8 cellular contexts compared by ENCODE assay signal in genomic region chr12:94427520-94428381, GRCh38. TPM values are rescaled to one million over a fixed set of nuclear protein-coding genes. Genes with fewer than 3 reads are reported as not detected.
DNase-seq lines count a peak whose midpoint lies in the region; ATAC-seq lines count a peak whose summit lies in the region.

No MANE protein-coding gene starts in this region.

- peak; percentile 65 to 79 for ATAC-seq in activated CD4-positive, CD25-positive, alpha-beta regulatory T cell treated with anti-CD3 and anti-CD28 coated beads, Interleukin-2, amount 50 U/mL, for 24 hours
- ATAC-seq in stimulated activated naive CD8-positive, alpha-beta T cell treated with anti-CD3 and anti-CD28 coated beads, Interleukin-15, Interleukin-2, amounts not matched to agents 100 U/mL and 50 U/mL, for 24 hours, result peak; percentile 76
- ATAC-seq in HG03159 (IDR thresholded peaks at IDR 0.05; ENCODE audit: unreplicated experiment) (no peak), GM21381 (IDR thresholded peaks at IDR 0.05; ENCODE audit: unreplicated experiment) (no peak)

- no peak for DNase-seq in activated CD4-positive, CD25-positive, alpha-beta regulatory T cell treated with anti-CD3 and anti-CD28 coated beads, Interleukin-2, amount 50 U/mL, for 72 hours
- peak; percentile 51 for DNase-seq in NCI-H69 (lab: John Stamatoyannopoulos, UW)
- DNase-seq in glomerular visceral epithelial cell (ENCODE audit: extremely low spot score), result peak; percentile 65
- no peak for DNase-seq in stimulated activated naive CD8-positive, alpha-beta T cell treated with anti-CD3 and anti-CD28 coated beads, Interleukin-15, Interleukin-2, amounts not matched to agents 100 U/mL and 50 U/mL, for 24 hours
- no peak for DNase-seq in ureter (ENCODE audit: low spot score)

RNA-seq across cellular contexts. Expression of gene CEP83, which starts 31.9 kb away (rescaled TPM):
- 29.5 TPM for total RNA-seq in ureter

Comparison
In these comparisons a context has a peak if more than half of its experiments do, and no peak if none do; other contexts are left out.
1. ATAC-seq: peak in activated CD4-positive, CD25-positive, alpha-beta regulatory T cell treated with anti-CD3 and anti-CD28 coated beads, Interleukin-2, amount 50 U/mL, for 24 hours (2 of 2) and stimulated activated naive CD8-positive, alpha-beta T cell treated with anti-CD3 and anti-CD28 coated beads, Interleukin-15, Interleukin-2, amounts not matched to agents 100 U/mL and 50 U/mL, for 24 hours (single experiment); none in HG03159 (single experiment) and GM21381 (single experiment).
2. DNase-seq: peak in NCI-H69 (single experiment) and glomerular visceral epithelial cell (single experiment); none in activated CD4-positive, CD25-positive, alpha-beta regulatory T cell treated with anti-CD3 and anti-CD28 coated beads, Interleukin-2, amount 50 U/mL, for 72 hours (single experiment), stimulated activated naive CD8-positive, alpha-beta T cell treated with anti-CD3 and anti-CD28 coated beads, Interleukin-15, Interleukin-2, amounts not matched to agents 100 U/mL and 50 U/mL, for 24 hours (single experiment) and ureter (single experiment).